24 cellular contexts compared by ENCODE assay signal in the genomic region with DNA sequence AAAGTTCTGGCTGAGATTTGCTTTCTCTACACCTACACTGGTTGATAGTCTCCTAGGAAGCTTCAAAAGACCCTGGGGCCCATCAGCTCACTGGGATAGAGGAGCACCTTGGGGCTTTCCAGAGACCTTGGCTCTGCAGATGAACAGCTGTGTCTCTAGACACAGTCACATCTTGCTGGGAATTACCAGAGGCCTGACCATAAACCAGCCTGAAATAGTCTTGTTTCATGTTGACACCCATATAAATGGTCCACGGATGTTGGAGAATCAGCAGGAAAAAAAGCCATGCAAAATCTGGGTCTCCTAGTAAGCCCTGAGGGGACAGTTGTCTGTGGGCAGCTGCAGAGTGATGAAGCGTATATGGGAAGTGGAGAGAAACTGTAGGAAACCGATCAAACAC.
"Had no signal": no experiment of that assay in that cellular context is flagged by ENCODE, and none has a peak within 500 bp of the region (broad histone marks: within the 10 kb centered on the region; RNA-seq: fewer than 3 reads in every experiment).

No MANE protein-coding gene starts in this region.

- ATAC-seq: activated T-cell treated with anti-CD3 and anti-CD28 coated beads, Interleukin-2, amount 50 U/mL, for 4 hours; PC-3; T-cell had no signal

- H3K4me3 Mint-ChIP-seq: activated CD4-positive, alpha-beta memory T cell treated with anti-CD3 and anti-CD28 coated beads for 36 hours; activated CD4-positive, alpha-beta T cell treated with anti-CD3 and anti-CD28 coated beads, Interleukin-2, amount 10 ng/mL, durations not matched to agents 7 days and 5 days; activated naive CD8-positive, alpha-beta T cell treated with anti-CD3 and anti-CD28 coated beads for 36 hours; activated T-cell treated with anti-CD3 and anti-CD28 coated beads, Interleukin-2, amount 50 U/mL, for 4 hours; T-cell had no signal

- H3K9me3 Mint-ChIP-seq: activated CD4-positive, alpha-beta memory T cell treated with anti-CD3 and anti-CD28 coated beads for 36 hours; activated CD4-positive, alpha-beta T cell treated with anti-CD3 and anti-CD28 coated beads, Interleukin-2, amount 10 ng/mL, durations not matched to agents 7 days and 5 days; activated naive CD8-positive, alpha-beta T cell treated with anti-CD3 and anti-CD28 coated beads for 36 hours; activated T-cell treated with anti-CD3 and anti-CD28 coated beads, Interleukin-2, amount 50 U/mL, for 4 hours; T-cell had no signal

- H3K27ac ChIP-seq: VCaP had no signal

- H3K4me1 Mint-ChIP-seq: activated CD4-positive, alpha-beta T cell treated with anti-CD3 and anti-CD28 coated beads, Interleukin-2, amount 10 ng/mL, durations not matched to agents 7 days and 5 days; activated naive CD8-positive, alpha-beta T cell treated with anti-CD3 and anti-CD28 coated beads for 36 hours; T-cell had no signal

- H3K27ac Mint-ChIP-seq: activated CD4-positive, alpha-beta memory T cell treated with anti-CD3 and anti-CD28 coated beads for 36 hours; activated CD4-positive, alpha-beta T cell treated with anti-CD3 and anti-CD28 coated beads, Interleukin-2, amount 10 ng/mL, durations not matched to agents 7 days and 5 days; activated naive CD8-positive, alpha-beta T cell treated with anti-CD3 and anti-CD28 coated beads for 36 hours; T-cell had no signal

- H3K36me3 Mint-ChIP-seq: activated CD4-positive, alpha-beta memory T cell treated with anti-CD3 and anti-CD28 coated beads for 36 hours; activated naive CD8-positive, alpha-beta T cell treated with anti-CD3 and anti-CD28 coated beads for 36 hours; T-cell had no signal

- DNase-seq: activated CD4-positive, alpha-beta memory T cell treated with anti-CD3 and anti-CD28 coated beads for 36 hours; activated CD4-positive, alpha-beta T cell treated with anti-CD3 and anti-CD28 coated beads, Interleukin-2, amount 10 ng/mL, durations not matched to agents 7 days and 5 days; activated CD4-positive, CD25-positive, alpha-beta regulatory T cell; activated CD8-positive, alpha-beta memory T cell treated with anti-CD3 and anti-CD28 coated beads for 24 hours; activated effector memory CD4-positive, alpha-beta T cell treated with anti-CD3 and anti-CD28 coated beads, Interleukin-2, amount 50 U/mL, for 16 hours; activated naive CD4-positive, alpha-beta T cell treated with Interleukin-2 at 50 U/mL for 16 hours; activated naive CD8-positive, alpha-beta T cell treated with anti-CD3 and anti-CD28 coated beads for 36 hours; activated T-cell treated with anti-CD3 and anti-CD28 coated beads, Interleukin-2, amount 50 U/mL, for 4 hours; cerebellar nuclear complex; MM.1S; NCI-H1105; NCI-H1436; NCI-H1694 treated with DMSO at 0.1 percent for 48 hours; NCI-H2029 treated with DMSO at 0.1 percent for 48 hours; NCI-H345; NCI-H510A; NCI-H526 treated with DMSO at 0.1 percent for 48 hours; NCI-H82; PC-3; SHP77 treated with DMSO at 0.1 percent for 48 hours; T-cell; T-helper 2 cell; T1000 had no signal
